18 cellular contexts compared by ENCODE assay signal in the genomic region with DNA sequence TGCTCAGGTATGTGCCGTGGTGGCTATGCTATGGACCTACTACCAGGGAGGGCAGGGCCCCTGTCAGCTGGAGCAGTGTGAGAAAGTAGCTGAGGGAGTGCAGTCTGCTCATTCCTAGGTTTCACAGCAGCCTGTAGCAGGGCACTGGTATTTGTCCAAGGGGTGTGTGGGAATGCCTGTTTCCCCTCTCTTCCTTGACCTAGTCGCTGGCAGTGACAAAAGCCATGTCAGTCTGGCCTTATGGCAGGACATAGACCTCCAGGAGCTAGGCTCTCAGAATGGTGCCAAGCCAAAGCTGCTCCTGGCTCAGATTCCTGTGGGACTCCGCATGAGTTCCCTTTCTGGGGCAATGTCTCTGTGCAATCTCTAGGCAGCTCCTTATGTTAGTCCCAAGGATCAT.
DNase-seq lines count a peak whose midpoint lies in the region; ATAC-seq, FAIRE-seq and TF ChIP-seq lines count a peak whose summit lies in the region.
"Had no signal": no experiment of that assay in that cellular context is flagged by ENCODE, and none has a peak within 500 bp of the region (broad histone marks: within the 10 kb centered on the region; RNA-seq: fewer than 3 reads in every experiment).

No MANE protein-coding gene starts in this region.

- H3K4me1 ChIP-seq in H1 (replicated peaks in 1 of 4; ENCODE audit: control insufficient read depth in 3 of 4, insufficient read depth in 4 of 4, low read length in 3 of 4) (peaks cover 0 to 3% (median 0%) of the 10 kb centered on the region in 4 experiments; a peak in 1 of 7 replicates), aorta (ENCODE audit: control insufficient read depth in 1 of 2, insufficient read depth in 2 of 2, low read length in 2 of 2) (no peaks in the 10 kb centered on the region), psoas muscle (no peaks in the 10 kb centered on the region)

- H3K23ac ChIP-seq in H1 (ENCODE audit: insufficient read length), result no peak overlapping the region

- intact Hi-C loops in Right ventricle myocardium inferior (cut with DNase I), result no loop called here
- intact Hi-C loops in left cardiac atrium (cut with DNase I), result no loop called here
- intact Hi-C loops in aorta (cut with DNase I), result no loop called here
- intact Hi-C loops in psoas muscle (cut with DNase I), result no loop called here

- no peak overlapping the region for H3K56ac ChIP-seq in H1 (replicated peaks; ENCODE audit: insufficient read length, low read depth, low read length)

- POLR2A ChIA-PET in H1 (lab: Charles Lee; ENCODE audit: partially characterized antibody), result no interaction called here

- peak overlapping the region; percentile 41; the same call in 1 of the 2 replicates for H2BK12ac ChIP-seq in H1 (ENCODE audit: low read depth, low read length)

- no peak overlapping the region for H4K8ac ChIP-seq in H1 (ENCODE audit: extremely low read depth, insufficient read depth, low read length)

- CTCF ChIA-PET in H1 (lab: Charles Lee; ENCODE audit: partially characterized antibody), result interaction anchor here (1.0 to 2.2 kb wide), 4 partner anchors 13 to 111 kb away, joined by 3 to 6 read pairs (median 3); no protein-coding TSS in a partner anchor

- no peak overlapping the region for H3K4me2 ChIP-seq in H1 (ENCODE audit: insufficient read depth in 1 of 2, low read depth in 2 of 2, low read length in 2 of 2)

- TF ChIP-seq POLR2A in H1 (IDR thresholded peaks at IDR 0.05; ENCODE audit: control extremely low read depth in 1 of 2, low read depth in 2 of 2, low read length in 2 of 2), result no peak

- H2BK15ac ChIP-seq in H1 (ENCODE audit: low read length), result no peak overlapping the region

- H3K23me2 ChIP-seq in H1 (ENCODE audit: low read depth, low read length), result no peaks in the 10 kb centered on the region

- no peak for TF ChIP-seq EP300 in H1 (IDR thresholded peaks at IDR 0.05; ENCODE audit: borderline replicate concordance in 1 of 2, low read depth in 2 of 2, low read length in 2 of 2)

- H3K14ac ChIP-seq in H1 (ENCODE audit: insufficient read length), result no peak overlapping the region

- 78% methylated on average over 3 of the region's 3 CpGs; no CpG with 5 or more reads in 1 of the 2 experiments for WGBS in H1 (ENCODE audit: extremely low coverage in 1 of 2, insufficient coverage in 1 of 2, insufficient read length in 1 of 2, insufficient replicate concordance in 2 of 2, low coverage in 1 of 2, low lambda C conversion rate in 2 of 2, missing lambda C conversion rate in 1 of 2), 2 experiments
- WGBS in aorta, 2 donors, result 44 to 53% methylated on average over 3 of the region's 3 CpGs
- WGBS in psoas muscle, 3 donors, result 53 to 80% (median 67%) methylated on average over 3 of the region's 3 CpGs

- H2AFZ ChIP-seq in H1 (ENCODE audit: low read length), result no peak overlapping the region

- peak overlapping the region; percentile 41; the same call in 1 of the 2 replicates for H2BK5ac ChIP-seq in H1 (ENCODE audit: low read depth, low read length)

- H3K27ac ChIP-seq in H1 (ENCODE audit: low read depth, low read length) (no peak overlapping the region), aorta (ENCODE audit: low read depth in 1 of 2, low read length in 2 of 2) (no peak overlapping the region), psoas muscle (no peak overlapping the region)
- H3K27ac ChIP-seq: 22Rv1, HL-60 had no signal

- FAIRE-seq in H1 (lab: Jason Lieb, UNC), result no peak
- FAIRE-seq: D721Med, GM19239, H54 had no signal

- H3K4me3 ChIP-seq in H1 (ENCODE audit: extremely low read depth in 1 of 4, insufficient read depth in 2 of 4, low read depth in 3 of 4, low read length in 4 of 4) (no peak overlapping the region), aorta (ENCODE audit: low read length in 2 of 2) (no peak overlapping the region), psoas muscle (no peak overlapping the region)

- H2BK20ac ChIP-seq in H1 (ENCODE audit: low read length), result peak overlapping the region; percentile 76; the same call in 1 of the 2 replicates

- H3K79me1 ChIP-seq in H1 (ENCODE audit: low read depth, low read length), result no peaks in the 10 kb centered on the region

- TF ChIP-seq CTCF in H1 (IDR thresholded peaks at IDR 0.05; ENCODE audit: control extremely low read depth in 1 of 3, insufficient read depth in 1 of 3, low read depth in 1 of 3, low read length in 3 of 3) (no peak), psoas muscle (IDR thresholded peaks at IDR 0.05) (no peak)

- H2AK5ac ChIP-seq in H1 (ENCODE audit: low read depth, low read length), result no peak overlapping the region

- ATAC-seq in Right ventricle myocardium inferior (peak; percentile 72), left cardiac atrium (no peak), aorta (ENCODE audit: low FRiP score) (no peak), psoas muscle (no peak)
- ATAC-seq: CD8-positive, alpha-beta T cell had no signal

- no peak overlapping the region for H2BK120ac ChIP-seq in H1 (replicated peaks; ENCODE audit: low read depth, low read length)

- H3K36me3 ChIP-seq in H1 (ENCODE audit: control insufficient read depth in 2 of 4, insufficient read depth in 4 of 4, low read length in 3 of 4), result no peaks in the 10 kb centered on the region
- H3K36me3 ChIP-seq in aorta (ENCODE audit: control insufficient read depth in 1 of 2, insufficient read depth in 2 of 2, low read length in 1 of 2), result no peaks in the 10 kb centered on the region
- no peaks in the 10 kb centered on the region for H3K36me3 ChIP-seq in psoas muscle (ENCODE audit: insufficient read depth in 1 of 2, low read depth in 1 of 2)

- no peak overlapping the region for H3K9ac ChIP-seq in H1 (replicated peaks in 1 of 4; ENCODE audit: extremely low read depth in 1 of 4, low read depth in 3 of 4, low read length in 3 of 4)

- no peak overlapping the region for H4K5ac ChIP-seq in H1 (ENCODE audit: insufficient read length, low read depth, low read length)

- no peaks in the 10 kb centered on the region for H3K79me2 ChIP-seq in H1 (ENCODE audit: control insufficient read depth in 1 of 2, insufficient read depth in 2 of 2, low read length in 2 of 2)

- DNase-seq in Right ventricle myocardium inferior (ENCODE audit: missing footprints) (no peak), left cardiac atrium (no peak), NCI-H446 (lab: John Stamatoyannopoulos, UW) (peak; percentile 22 to 82), H1 (ENCODE audit: low read depth in 1 of 2, low spot score in 2 of 2) (no peak), aorta (peak; percentile 16 to 41), psoas muscle (no peak), superior temporal gyrus (ENCODE audit: extremely low spot score) (no peak)
- DNase-seq: CD8-positive, alpha-beta T cell; COR-L47; DMS153; DMS79 treated with DMSO at 0.1 percent for 48 hours; EL; GDM1 had no signal

- H4K91ac ChIP-seq in H1 (replicated peaks; ENCODE audit: insufficient read length, low read length), result no peak overlapping the region

- no peak overlapping the region for H3K4ac ChIP-seq in H1 (replicated peaks; ENCODE audit: insufficient read length, low read depth, low read length)

- TF ChIP-seq RAD21 in H1 (IDR thresholded peaks at IDR 0.05 in 1 of 2, conservative IDR thresholded peaks at IDR 0.05 in 1 of 2; ENCODE audit: low read depth in 2 of 2, low read length in 2 of 2), result no peak

- H3K27me3 ChIP-seq in H1 (replicated peaks in 1 of 4; ENCODE audit: control insufficient read depth in 3 of 4, extremely low read depth in 1 of 4, insufficient read depth in 3 of 4, low read length in 3 of 4) (no peaks in the 10 kb centered on the region), aorta (ENCODE audit: control insufficient read depth in 1 of 2, insufficient read depth in 2 of 2, low read length in 1 of 2) (peaks cover 0 to 2% of the 10 kb centered on the region in 2 donors), psoas muscle (ENCODE audit: insufficient read depth in 3 of 3, low read length in 2 of 3) (no peaks in the 10 kb centered on the region)

- H3K9me3 ChIP-seq in H1 (ENCODE audit: insufficient read depth in 2 of 2, low read depth in 1 of 2, low read length in 1 of 2) (no peaks in the 10 kb centered on the region), aorta (ENCODE audit: control insufficient read depth, low read length) (peaks cover 2% of the 10 kb centered on the region), psoas muscle (no peaks in the 10 kb centered on the region)

- H3K18ac ChIP-seq in H1 (ENCODE audit: extremely low read depth, low read length), result no peak overlapping the region

- H4K20me1 ChIP-seq in H1 (replicated peaks in 1 of 2; ENCODE audit: control insufficient read depth in 1 of 2, insufficient read depth in 2 of 2, low read length in 2 of 2), result no peaks in the 10 kb centered on the region

TF ChIP-seq in H1, 55 proteins besides CTCF, POLR2A, EP300 and RAD21 (continues in another document):
- TF ChIP-seq GABPA (IDR thresholded peaks at IDR 0.05; ENCODE audit: borderline replicate concordance, insufficient read depth, low read length), result no peak
- TF ChIP-seq CHD2 (IDR thresholded peaks at IDR 0.05; ENCODE audit: low read length), result no peak
- TF ChIP-seq KDM4A (IDR thresholded peaks at IDR 0.05; ENCODE audit: low read depth, low read length, severe bottlenecking), result no peak
- no peak for TF ChIP-seq CEBPB (IDR thresholded peaks at IDR 0.05; ENCODE audit: low read depth, low read length)
- TF ChIP-seq BACH1 (IDR thresholded peaks at IDR 0.05; ENCODE audit: low read length), result no peak
- no peak for TF ChIP-seq KDM1A (IDR thresholded peaks at IDR 0.05; ENCODE audit: borderline replicate concordance, low read length)
- TF ChIP-seq SP1 (IDR thresholded peaks at IDR 0.05; ENCODE audit: low read depth, low read length), result no peak
- no peak for TF ChIP-seq SIX5 (IDR thresholded peaks at IDR 0.05; ENCODE audit: low read depth, low read length)
- TF ChIP-seq, protein P1, sequence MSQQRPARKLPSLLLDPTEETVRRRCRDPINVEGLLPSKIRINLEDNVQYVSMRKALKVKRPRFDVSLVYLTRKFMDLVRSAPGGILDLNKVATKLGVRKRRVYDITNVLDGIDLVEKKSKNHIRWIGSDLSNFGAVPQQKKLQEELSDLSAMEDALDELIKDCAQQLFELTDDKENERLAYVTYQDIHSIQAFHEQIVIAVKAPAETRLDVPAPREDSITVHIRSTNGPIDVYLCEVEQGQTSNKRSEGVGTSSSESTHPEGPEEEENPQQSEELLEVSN (IDR thresholded peaks at IDR 0.05), result no peak
- no peak for TF ChIP-seq SAP30 (IDR thresholded peaks at IDR 0.05; ENCODE audit: insufficient read depth, insufficient replicate concordance, low read length)
- no peak for TF ChIP-seq SP4 (IDR thresholded peaks at IDR 0.05; ENCODE audit: low read length)
- no peak for TF ChIP-seq JUND (IDR thresholded peaks at IDR 0.05; ENCODE audit: low read length)
- TF ChIP-seq GTF2F1 (IDR thresholded peaks at IDR 0.05; ENCODE audit: borderline replicate concordance, low read depth, low read length), result no peak
- TF ChIP-seq RFX5 (IDR thresholded peaks at IDR 0.05; ENCODE audit: borderline replicate concordance, low read depth, low read length), result no peak
- TF ChIP-seq HDAC6 (IDR thresholded peaks at IDR 0.05; ENCODE audit: low read depth, low read length), result no peak

Comparison
In these comparisons a context has a peak if more than half of its experiments do, and no peak if none do; other contexts are left out.
1. DNase-seq: peak in NCI-H446 (2 of 2) and aorta (2 of 2); none in Right ventricle myocardium inferior (single experiment), left cardiac atrium (single experiment), H1 (0 of 2), psoas muscle (0 of 2) and superior temporal gyrus (single experiment).